In genomic region chr13:106306748-106307277, GRCh38 we compare ENCODE assay signal across 21 cellular contexts.
"Had no signal": no experiment of that assay in that cellular context is flagged by ENCODE, and none has a peak within 500 bp of the region (broad histone marks: within the 10 kb centered on the region; RNA-seq: fewer than 3 reads in every experiment).

No MANE protein-coding gene starts in this region.

- H3K9me3 ChIP-seq: SJSA1 had no signal

- H3K4me1 ChIP-seq: SJSA1 had no signal

- H3K27me3 Mint-ChIP-seq: IgD-negative memory B cell had no signal

- H3K4me2 ChIP-seq: KMS-11 had no signal

- H3K9ac ChIP-seq: KMS-11 had no signal

- H3K4me1 Mint-ChIP-seq: IgD-negative memory B cell had no signal

- H3K36me3 ChIP-seq: SJSA1 had no signal

- H3K4me3 ChIP-seq: K562, SJSA1, SK-N-MC had no signal

- H3K27me3 ChIP-seq: SJSA1 had no signal

- ATAC-seq: K562 had no signal

- H3K27ac Mint-ChIP-seq: IgD-negative memory B cell had no signal

- H3K27ac ChIP-seq: KMS-11, SJSA1, SK-N-MC had no signal

- H3K4me3 Mint-ChIP-seq: IgD-negative memory B cell had no signal

- DNase-seq: Kasumi-1, MV-4-11, NCI-H1048, NCI-H1105, NCI-H1417, NCI-H1436 treated with DMSO at 0.1 percent for 48 hours, NCI-H1694, NCI-H187 treated with DMSO at 0.1 percent for 48 hours, NCI-H2029 treated with DMSO at 0.1 percent for 48 hours, NCI-H2171 treated with DMSO at 0.1 percent for 48 hours, NCI-H345, NCI-H446 treated with DMSO at 0.1 percent for 48 hours, NCI-H510A treated with DMSO at 0.1 percent for 48 hours, Right ventricle myocardium superior, RPMI8226, SIG-M5 had no signal
